Comparison of ENCODE assay signal across 1 cellular context in the genomic region with DNA sequence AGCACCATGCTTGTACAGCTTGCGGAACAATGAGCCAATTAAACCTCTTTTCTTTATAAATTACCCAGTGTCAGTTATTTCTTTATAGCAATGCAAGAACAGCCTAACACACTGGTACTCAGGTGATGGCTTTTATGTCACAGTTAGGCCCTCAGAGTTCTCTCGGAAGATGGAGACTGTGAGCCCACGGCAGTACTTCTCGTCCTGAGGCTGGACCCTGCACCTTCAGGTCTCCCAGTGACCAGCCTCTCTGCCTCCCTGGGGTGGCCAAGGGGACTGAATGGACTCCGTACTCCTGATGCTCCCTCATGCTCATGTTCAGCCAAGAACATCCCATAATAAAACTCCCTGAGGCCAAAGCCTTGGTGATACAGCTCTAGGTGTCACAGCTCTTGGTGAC.
TF ChIP-seq lines count a peak whose summit lies in the region.

No MANE protein-coding gene starts in this region.

TF ChIP-seq in GM23338, 12 proteins besides CTCF, POLR2A, EP300 and RAD21 (continued from another document):
- no peak for TF ChIP-seq REST (IDR thresholded peaks at IDR 0.05; ENCODE audit: unreplicated experiment)
- no peak for TF ChIP-seq ETS1 (IDR thresholded peaks at IDR 0.05)
- no peak for TF ChIP-seq POLR2AphosphoS5 (IDR thresholded peaks at IDR 0.05; ENCODE audit: low read depth)
- no peak for TF ChIP-seq ZNF462 (CRISPR knock-in tag; IDR thresholded peaks at IDR 0.05)
- no peak for TF ChIP-seq EZH2 (IDR thresholded peaks at IDR 0.05; ENCODE audit: low read depth, unreplicated experiment)
- TF ChIP-seq STAT1 (IDR thresholded peaks at IDR 0.05; ENCODE audit: unreplicated experiment) = no peak
- TF ChIP-seq ZNF331 (CRISPR knock-in tag; IDR thresholded peaks at IDR 0.05; ENCODE audit: low read depth) = no peak
- TF ChIP-seq ZNF114 (CRISPR knock-in tag; IDR thresholded peaks at IDR 0.05) = no peak
TF ChIP-seq in GM23338: peak in this region for 0.
